Comparison of ENCODE assay signal across 22 cellular contexts in genomic region chr2:83874066-83874465, GRCh38.
DNase-seq lines count a peak whose midpoint lies in the region; ATAC-seq and TF ChIP-seq lines count a peak whose summit lies in the region.
"Had no signal": no experiment of that assay in that cellular context is flagged by ENCODE, and none has a peak within 500 bp of the region (broad histone marks: within the 10 kb centered on the region; RNA-seq: fewer than 3 reads in every experiment).

No MANE protein-coding gene starts in this region.

- no peaks in the 10 kb centered on the region for H4K20me1 ChIP-seq in IMR-90 (ENCODE audit: insufficient read depth, low read length)
- H4K20me1 ChIP-seq: BLaER1 treated with 17β-estradiol and CSF1 and Interleukin-3, amounts not matched to agents 10 nM and 100 nM had no signal

- 84% methylated on average over 9 of the region's 19 CpGs; no CpG with 5 or more reads in 1 of the 2 experiments for WGBS in IMR-90 (ENCODE audit: extremely low coverage in 2 of 2, insufficient read length in 1 of 2), 2 experiments

- no peak overlapping the region for H3K14ac ChIP-seq in IMR-90 (replicated peaks; ENCODE audit: low read depth, low read length)

- H3K4me1 Mint-ChIP-seq in chondrocyte (ENCODE audit: low read depth), result no peaks in the 10 kb centered on the region
- H3K4me1 Mint-ChIP-seq: CD4-positive, alpha-beta memory T cell; H9 had no signal

- no peaks in the 10 kb centered on the region for H3K79me1 ChIP-seq in IMR-90 (ENCODE audit: low read depth in 1 of 2, low read length in 2 of 2)

- peaks cover 37% of the 10 kb centered on the region for H3K9me3 Mint-ChIP-seq in chondrocyte (ENCODE audit: low read depth)

- dilution Hi-C loops in IMR-90 (cut with HindIII; ENCODE audit: low sequenced_read_pairs, unreplicated experiment), result no loop called here

- no peaks in the 10 kb centered on the region for H3K4me1 ChIP-seq in IMR-90 (ENCODE audit: control insufficient read depth, insufficient read depth, low read length)
- H3K4me1 ChIP-seq: BE2C; BLaER1 treated with 17β-estradiol and CSF1 and Interleukin-3, amounts not matched to agents 10 nM and 100 nM had no signal

- H2AFZ ChIP-seq in IMR-90 (replicated peaks; ENCODE audit: low read length, poor library complexity), result no peak overlapping the region
- H2AFZ ChIP-seq: GM23248 had no signal

- ATAC-seq in IMR-90 (ENCODE audit: low read depth), result no peak
- ATAC-seq: GM12878, HCT116 had no signal

- intact Hi-C loops in IMR-90 (cut with micrococcal nuclease), result no loop called here

- no peak overlapping the region for H2AK9ac ChIP-seq in IMR-90 (replicated peaks; ENCODE audit: low read depth, low read length, poor library complexity)

- DNase-seq in NCI-H146 (lab: John Stamatoyannopoulos, UW) (peak; percentile 0), NCI-H146 treated with DMSO at 0.1 percent for 48 hours (lab: John Stamatoyannopoulos, UW; ENCODE audit: unreplicated experiment) (no peak), IMR-90 (no peak), chondrocyte (ENCODE audit: low spot score) (peak; percentile 43), SKM-1 (lab: John Stamatoyannopoulos, UW; ENCODE audit: unreplicated experiment) (no peak), DMS153 treated with DMSO at 0.1 percent for 48 hours (lab: John Stamatoyannopoulos, UW; ENCODE audit: unreplicated experiment) (no peak)
- no peak for DNase-seq in stimulated activated CD8-positive, alpha-beta memory T cell treated with anti-CD3 and anti-CD28 coated beads, Interleukin-4, amount 100 ng/mL, for 48 hours
- DNase-seq: ACHN; AML-193; BE2C; Calu3; CD4-positive, alpha-beta memory T cell; COR-L47; DND-41; EL; GDM1; GM23248; H9 had no signal

- H3K27me3 Mint-ChIP-seq in chondrocyte (ENCODE audit: low read depth), result no peaks in the 10 kb centered on the region

- H3K36me3 Mint-ChIP-seq in chondrocyte (ENCODE audit: low read depth), result no peaks in the 10 kb centered on the region
- H3K36me3 Mint-ChIP-seq: CD4-positive, alpha-beta memory T cell had no signal

- no peak overlapping the region for H2BK20ac ChIP-seq in IMR-90 (ENCODE audit: low read depth, low read length)

- no peaks in the 10 kb centered on the region for H3K36me3 ChIP-seq in IMR-90 (ENCODE audit: control insufficient read depth, insufficient read depth, low read length)
- H3K36me3 ChIP-seq: BE2C; BLaER1 treated with 17β-estradiol and CSF1 and Interleukin-3, amounts not matched to agents 10 nM and 100 nM had no signal

- H4K91ac ChIP-seq in IMR-90 (ENCODE audit: insufficient read depth, low read depth, low read length), result no peak overlapping the region

- H3K9me3 ChIP-seq in IMR-90 (ENCODE audit: control insufficient read depth, insufficient read depth, low read length), result peaks cover 16% of the 10 kb centered on the region
- H3K9me3 ChIP-seq: BE2C had no signal

- CTCF ChIA-PET in IMR-90 (lab: Yijun Ruan, JAX), result no interaction called here

- H3K9me1 ChIP-seq in IMR-90 (ENCODE audit: insufficient read depth, low read length), result no peaks in the 10 kb centered on the region

- no peaks in the 10 kb centered on the region for H3K27me3 ChIP-seq in IMR-90 (ENCODE audit: control insufficient read depth, insufficient read depth, low read length)
- H3K27me3 ChIP-seq: BE2C; BLaER1 treated with 17β-estradiol and CSF1 and Interleukin-3, amounts not matched to agents 10 nM and 100 nM had no signal

- TF ChIP-seq POLR2A in IMR-90 (IDR thresholded peaks at IDR 0.05; ENCODE audit: low read depth, low read length), result no peak

- H3K27ac ChIP-seq in IMR-90 (ENCODE audit: insufficient read depth, low read length), result no peak overlapping the region
- H3K27ac ChIP-seq: 22Rv1; BLaER1 treated with 17β-estradiol and CSF1 and Interleukin-3, amounts not matched to agents 10 nM and 100 nM; GM23248 had no signal

- H2BK120ac ChIP-seq in IMR-90 (ENCODE audit: low read depth, low read length), result no peak overlapping the region

- no peak overlapping the region for H4K5ac ChIP-seq in IMR-90 (ENCODE audit: low read depth, low read length)

- no peak overlapping the region for H3K9ac ChIP-seq in IMR-90 (ENCODE audit: low read depth, low read length)
- H3K9ac ChIP-seq: BLaER1 treated with 17β-estradiol and CSF1 and Interleukin-3, amounts not matched to agents 10 nM and 100 nM; GM23248 had no signal

- no peak for TF ChIP-seq RAD21 in IMR-90 (IDR thresholded peaks at IDR 0.05; ENCODE audit: low read length)

- no peak overlapping the region for H3K4me3 Mint-ChIP-seq in chondrocyte (ENCODE audit: unreplicated experiment)
- H3K4me3 Mint-ChIP-seq: CD4-positive, alpha-beta memory T cell; H9 had no signal

- no peak overlapping the region for H2BK5ac ChIP-seq in IMR-90 (ENCODE audit: low read depth, low read length, poor library complexity, severe bottlenecking)

- TF ChIP-seq CTCF in IMR-90 (conservative IDR thresholded peaks at IDR 0.05; ENCODE audit: low read depth, low read length) (no peak), chondrocyte (IDR thresholded peaks at IDR 0.05) (no peak)

- BruUV-seq in IMR-90 (replicated peaks; lab: Mats Ljungman, UMichigan), result no TSS peak

- no peak overlapping the region for H3K56ac ChIP-seq in IMR-90 (ENCODE audit: extremely low read depth, insufficient read depth, low read length)

- H2BK15ac ChIP-seq in IMR-90 (ENCODE audit: low read depth, low read length), result no peak overlapping the region

- H3K4me3 ChIP-seq in IMR-90 (ENCODE audit: insufficient read depth, low read depth, low read length), result no peak overlapping the region
- H3K4me3 ChIP-seq: BLaER1 treated with 17β-estradiol and CSF1 and Interleukin-3, amounts not matched to agents 10 nM and 100 nM; GM12878; GM23248 had no signal

- H4K8ac ChIP-seq in IMR-90 (ENCODE audit: low read depth in 2 of 2, low read length in 2 of 2), result no peak overlapping the region

- H3K4ac ChIP-seq in IMR-90 (ENCODE audit: low read depth, low read length), result no peak overlapping the region

- in situ Hi-C loops in IMR-90 (cut with MboI; ENCODE audit: low sequenced_read_pairs), result no loop called here

- no peak overlapping the region for H3K4me2 ChIP-seq in IMR-90 (ENCODE audit: low read depth, low read length)
- H3K4me2 ChIP-seq: BLaER1 treated with 17β-estradiol and CSF1 and Interleukin-3, amounts not matched to agents 10 nM and 100 nM had no signal

- POLR2A ChIA-PET in IMR-90 (lab: Charles Lee; ENCODE audit: unreplicated experiment), result no interaction called here

- no peak overlapping the region for H2AK5ac ChIP-seq in IMR-90 (ENCODE audit: low read depth, low read length)

- H3K23ac ChIP-seq in IMR-90 (ENCODE audit: low read depth, low read length), result no peak overlapping the region

- H3K27ac Mint-ChIP-seq in chondrocyte (ENCODE audit: unreplicated experiment), result no peak overlapping the region
- H3K27ac Mint-ChIP-seq: CD4-positive, alpha-beta memory T cell; H9 had no signal

- no peak overlapping the region for H3K18ac ChIP-seq in IMR-90 (ENCODE audit: low read depth, low read length)

TF ChIP-seq in IMR-90, 13 proteins besides CTCF, POLR2A, EP300 and RAD21:
- TF ChIP-seq MAFK (IDR thresholded peaks at IDR 0.05; ENCODE audit: low read depth, low read length), result 0 out of 2 replicates have a peak, but pooled peaks have one; percentile 13
- TF ChIP-seq SMC3 (IDR thresholded peaks at IDR 0.05; ENCODE audit: low read depth, low read length), result no peak

Comparison
In these comparisons a context has a peak if more than half of its experiments do, and no peak if none do; other contexts are left out.
1. DNase-seq: peak in NCI-H146 (single experiment) and chondrocyte (single experiment); none in NCI-H146 treated with DMSO at 0.1 percent for 48 hours (single experiment), IMR-90 (single experiment), SKM-1 (single experiment), stimulated activated CD8-positive, alpha-beta memory T cell treated with anti-CD3 and anti-CD28 coated beads, Interleukin-4, amount 100 ng/mL, for 48 hours (single experiment) and DMS153 treated with DMSO at 0.1 percent for 48 hours (single experiment).